8 cellular contexts compared by ENCODE assay signal in genomic region chr1:107277022-107277421, GRCh38.
DNase-seq lines count a peak whose midpoint lies in the region; ATAC-seq and TF ChIP-seq lines count a peak whose summit lies in the region.

No MANE protein-coding gene starts in this region.

- no peak for TF ChIP-seq EP300 in esophagus muscularis mucosa (IDR thresholded peaks at IDR 0.05)

- CTCF ChIA-PET in Calu3 (lab: Charles Lee): interaction anchor here (0.6 kb wide), 1 partner anchor 26 kb away, joined by 3 read pairs; no protein-coding TSS in a partner anchor
- CTCF ChIA-PET in PC-3 (lab: Charles Lee): no interaction called here

- TF ChIP-seq POLR2A in esophagus muscularis mucosa (IDR thresholded peaks at IDR 0.05; ENCODE audit: low read depth): no peak

- H3K9me3 ChIP-seq in PC-3 (ENCODE audit: low read length): no peaks in the 10 kb centered on the region
- no peaks in the 10 kb centered on the region for H3K9me3 ChIP-seq in esophagus muscularis mucosa

- WGBS in esophagus muscularis mucosa: 40% methylated on average over 4 of the region's 4 CpGs

- no peaks in the 10 kb centered on the region for H3K9me2 ChIP-seq in PC-3 (replicated peaks; ENCODE audit: low read length)

- BruUV-seq in Calu3 (replicated peaks; lab: Mats Ljungman, UMichigan): no TSS peak
- no TSS peak for BruUV-seq in PC-3 (replicated peaks; lab: Mats Ljungman, UMichigan)

- H3K36me3 Mint-ChIP-seq in Calu3 (ENCODE audit: insufficient read depth, unreplicated experiment) (no peaks in the 10 kb centered on the region), osteocyte (ENCODE audit: unreplicated experiment) (no peaks in the 10 kb centered on the region)

- H3K4me2 ChIP-seq in PC-3 (ENCODE audit: low read length): no peak overlapping the region

- H3K4me3 Mint-ChIP-seq in Calu3 (ENCODE audit: low read depth, unreplicated experiment): no peak overlapping the region
- H3K4me3 Mint-ChIP-seq in osteocyte (ENCODE audit: unreplicated experiment): no peak overlapping the region

- H3K27ac ChIP-seq in PC-3 (ENCODE audit: low read length): no peak overlapping the region
- no peak overlapping the region for H3K27ac ChIP-seq in esophagus muscularis mucosa (replicated peaks in 1 of 4)

- H3K27me3 Mint-ChIP-seq in Calu3 (ENCODE audit: unreplicated experiment) (no peaks in the 10 kb centered on the region), osteocyte (ENCODE audit: unreplicated experiment) (no peaks in the 10 kb centered on the region)

- no peak overlapping the region for H2AFZ ChIP-seq in PC-3 (ENCODE audit: low read length)

- peak; percentile 55 for ATAC-seq in HG02885 (IDR thresholded peaks at IDR 0.05; ENCODE audit: poor library complexity, unreplicated experiment)
- ATAC-seq in PC-3: peak; percentile 37; the same call in 1 of the 2 replicates
- no peak for ATAC-seq in HG02970 (IDR thresholded peaks at IDR 0.05; ENCODE audit: low FRiP score, unreplicated experiment)

- DNase-seq in Calu3 (peak; percentile 22), PC-3 (peak; percentile 65), esophagus muscularis mucosa (ENCODE audit: extremely low spot score) (no peak), osteocyte (ENCODE audit: extremely low spot score, unreplicated experiment) (no peak), NCI-H1048 (lab: John Stamatoyannopoulos, UW) (no peak)
- no peak for DNase-seq in stimulated activated CD8-positive, alpha-beta memory T cell treated with anti-CD3 and anti-CD28 coated beads, Interleukin-4, amount 100 ng/mL, for 48 hours

- H3K27ac Mint-ChIP-seq in Calu3 (ENCODE audit: unreplicated experiment) (no peak overlapping the region), osteocyte (ENCODE audit: unreplicated experiment) (no peak overlapping the region)

- H3K4me3 ChIP-seq in PC-3 (ENCODE audit: low read length): no peak overlapping the region
- no peak overlapping the region for H3K4me3 ChIP-seq in esophagus muscularis mucosa

- no peaks in the 10 kb centered on the region for H3K36me3 ChIP-seq in PC-3 (ENCODE audit: low read depth, low read length)
- no peaks in the 10 kb centered on the region for H3K36me3 ChIP-seq in esophagus muscularis mucosa

- H3F3A ChIP-seq in PC-3 (ENCODE audit: low read length, unreplicated experiment): no peaks in the 10 kb centered on the region

- H4K20me1 ChIP-seq in PC-3 (ENCODE audit: low read length): no peaks in the 10 kb centered on the region

- H3K9me3 Mint-ChIP-seq in Calu3 (ENCODE audit: low read depth, unreplicated experiment): no peaks in the 10 kb centered on the region
- no peaks in the 10 kb centered on the region for H3K9me3 Mint-ChIP-seq in osteocyte (ENCODE audit: unreplicated experiment)

- H3K9ac ChIP-seq in PC-3 (ENCODE audit: low read length): no peak overlapping the region

- intact Hi-C loops in Calu3 (cut with micrococcal nuclease; ENCODE audit: unreplicated experiment): loop anchor here (2.0 to 5.0 kb wide), 2 partner anchors 250 to 474 kb away; no protein-coding TSS in a partner anchor
- intact Hi-C loops in PC-3 (cut with micrococcal nuclease): loop anchor here (2.0 to 5.0 kb wide), 2 partner anchors 250 to 474 kb away; no protein-coding TSS in a partner anchor
- intact Hi-C loops in esophagus muscularis mucosa (cut with DNase I): loop anchor here (2.0 to 10.0 kb wide), 2 partner anchors 248 to 474 kb away; no protein-coding TSS in a partner anchor

- H3K79me2 ChIP-seq in PC-3 (ENCODE audit: low read length): no peaks in the 10 kb centered on the region

- H3K4me1 ChIP-seq in PC-3 (ENCODE audit: insufficient read depth, low read length) (no peaks in the 10 kb centered on the region), esophagus muscularis mucosa (no peaks in the 10 kb centered on the region)

- H3K4me1 Mint-ChIP-seq in Calu3 (ENCODE audit: low read depth, unreplicated experiment) (no peaks in the 10 kb centered on the region), osteocyte (ENCODE audit: unreplicated experiment) (no peaks in the 10 kb centered on the region)

- TF ChIP-seq CTCF in Calu3 (IDR thresholded peaks at IDR 0.05; ENCODE audit: unreplicated experiment) (no peak), PC-3 (conservative IDR thresholded peaks at IDR 0.05; ENCODE audit: low read depth, low read length) (peak; percentile 71), esophagus muscularis mucosa (IDR thresholded peaks at IDR 0.05) (peak; percentile 44 to 52 (median 49)), osteocyte (IDR thresholded peaks at IDR 0.05) (peak; percentile 63)

- H3K27me3 ChIP-seq in PC-3 (ENCODE audit: low read length) (no peaks in the 10 kb centered on the region), esophagus muscularis mucosa (no peaks in the 10 kb centered on the region)

- POLR2A ChIA-PET in PC-3 (lab: Charles Lee; ENCODE audit: unreplicated experiment): no interaction called here

Comparison
In these comparisons a context has a peak if more than half of its experiments do, and no peak if none do; other contexts are left out.
1. DNase-seq: peak in Calu3 (single experiment) and PC-3 (single experiment); none in esophagus muscularis mucosa (single experiment), osteocyte (single experiment), NCI-H1048 (single experiment) and stimulated activated CD8-positive, alpha-beta memory T cell treated with anti-CD3 and anti-CD28 coated beads, Interleukin-4, amount 100 ng/mL, for 48 hours (single experiment).